12 cellular contexts compared by ENCODE assay signal in the genomic region with DNA sequence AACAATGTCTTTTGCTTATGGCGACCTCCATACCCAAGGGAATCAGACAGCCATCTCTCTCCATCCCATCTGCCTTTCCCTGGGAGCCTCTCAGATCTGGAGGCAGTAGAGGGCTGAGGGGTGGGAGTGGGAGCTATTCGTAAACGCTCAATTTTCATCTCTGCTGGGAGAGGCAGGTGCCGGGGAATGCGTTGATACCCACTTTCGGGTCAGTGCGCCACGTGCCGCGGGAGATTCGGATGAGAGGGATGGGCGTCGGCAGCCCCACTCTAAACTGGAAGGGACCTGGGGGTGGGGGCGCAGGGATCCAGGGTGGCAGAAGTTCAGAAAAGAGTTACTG. TPM values are rescaled to one million over a fixed set of nuclear protein-coding genes. Genes with fewer than 3 reads are reported as not detected.
DNase-seq lines count a peak whose midpoint lies in the region; ATAC-seq and TF ChIP-seq lines count a peak whose summit lies in the region.
"Had no signal": no experiment of that assay in that cellular context is flagged by ENCODE, and none has a peak within 500 bp of the region (broad histone marks: within the 10 kb centered on the region; RNA-seq: fewer than 3 reads in every experiment).

No MANE protein-coding gene starts in this region.

- no peak for ATAC-seq in GM19023 (IDR thresholded peaks at IDR 0.05; ENCODE audit: unreplicated experiment)
- no peak for ATAC-seq in HG02642 (IDR thresholded peaks at IDR 0.05; ENCODE audit: poor library complexity, unreplicated experiment)
- ATAC-seq in HG03457 (IDR thresholded peaks at IDR 0.05; ENCODE audit: unreplicated experiment), result no peak

- H3K27me3 ChIP-seq in fibroblast of lung (ENCODE audit: control insufficient read depth, insufficient read depth, low read length), result peaks cover 60% of the 10 kb centered on the region

- H3K36me3 Mint-ChIP-seq in progenitor cell of endocrine pancreas (ENCODE audit: insufficient read depth), result no peaks in the 10 kb centered on the region

- no peak overlapping the region for H2AFZ ChIP-seq in fibroblast of lung (ENCODE audit: low read length)

- DNase-seq in DMS79 (lab: John Stamatoyannopoulos, UW) (peak; percentile 31), DMS79 treated with DMSO at 0.1 percent for 48 hours (lab: John Stamatoyannopoulos, UW) (no peak), NCI-H1092 (lab: John Stamatoyannopoulos, UW) (peak; percentile 46), fibroblast of lung (ENCODE audit: low read depth in 2 of 2) (no peak), progenitor cell of endocrine pancreas (ENCODE audit: low spot score, unreplicated experiment) (no peak)
- DNase-seq: activated CD8-positive, alpha-beta memory T cell treated with anti-CD3 and anti-CD28 coated beads, Interleukin-2, amount 50 U/mL, for 48 hours; central memory CD4-positive, alpha-beta T cell; Peyer's patch had no signal

- H3K9me3 Mint-ChIP-seq in progenitor cell of endocrine pancreas (ENCODE audit: low read depth), result no peaks in the 10 kb centered on the region

- peak overlapping the region in 3 of 4 experiments; percentile 30 to 67 (median 36) for H3K4me3 ChIP-seq in fibroblast of lung (replicated peaks in 1 of 4; ENCODE audit: control extremely low read depth in 1 of 4, insufficient read depth in 1 of 4, low read depth in 3 of 4, low read length in 4 of 4)

- H3K27me3 Mint-ChIP-seq in progenitor cell of endocrine pancreas, result peaks cover 81% of the 10 kb centered on the region

- peak overlapping the region; percentile 51 for H3K4me2 ChIP-seq in fibroblast of lung (ENCODE audit: extremely low read depth, insufficient read depth, low read length)

- peaks cover 9% of the 10 kb centered on the region for H3K4me1 ChIP-seq in fibroblast of lung (ENCODE audit: control insufficient read depth, extremely low read depth, insufficient read depth, low read length)

- no peak overlapping the region for H3K27ac Mint-ChIP-seq in progenitor cell of endocrine pancreas

- peaks cover 7% of the 10 kb centered on the region for H3K4me1 Mint-ChIP-seq in progenitor cell of endocrine pancreas (ENCODE audit: low read depth)

- TF ChIP-seq CTCF in fibroblast of lung (conservative IDR thresholded peaks at IDR 0.05 in 1 of 2, IDR thresholded peaks at IDR 0.05 in 1 of 2; ENCODE audit: low read depth in 1 of 2, low read length in 2 of 2) (no peak), progenitor cell of endocrine pancreas (IDR thresholded peaks at IDR 0.05; ENCODE audit: unreplicated experiment) (no peak)

- H3K4me3 Mint-ChIP-seq in progenitor cell of endocrine pancreas (ENCODE audit: low read depth), result peak overlapping the region; percentile 58

- H3K9ac ChIP-seq in fibroblast of lung (ENCODE audit: insufficient read depth, low read length), result no peak overlapping the region

- no peaks in the 10 kb centered on the region for H4K20me1 ChIP-seq in fibroblast of lung (ENCODE audit: control insufficient read depth, extremely low read depth, insufficient read depth, low read length)

- H3K36me3 ChIP-seq in fibroblast of lung (ENCODE audit: control insufficient read depth, insufficient read depth, low read length), result no peaks in the 10 kb centered on the region
- H3K36me3 ChIP-seq: Peyer's patch had no signal

- no peaks in the 10 kb centered on the region for H3K9me3 ChIP-seq in fibroblast of lung (ENCODE audit: control insufficient read depth, insufficient read depth, low read depth, low read length)
- H3K9me3 ChIP-seq: Peyer's patch had no signal

- H3K79me2 ChIP-seq in fibroblast of lung (ENCODE audit: control insufficient read depth, insufficient read depth, low read length), result no peaks in the 10 kb centered on the region

- no peak overlapping the region for H3K27ac ChIP-seq in fibroblast of lung (ENCODE audit: insufficient read depth, low read length)
- H3K27ac ChIP-seq: 22Rv1 had no signal

RNA-seq across cellular contexts. Expression of a gene that starts 1.4 kb away (rescaled TPM):
- total RNA-seq in fibroblast of lung (8.5 and 15.0 TPM in 2 replicates), progenitor cell of endocrine pancreas (0.22 and 0.40 TPM in 2 replicates)
- polyA plus RNA-seq in fibroblast of lung, result 17.5 and 18.8 TPM in 2 replicates
- polyA plus RNA-seq in fibroblast of lung (2012), result 19.6 and 21.9 TPM in 2 replicates
- polyA minus RNA-seq in fibroblast of lung (ENCODE audit: low replicate concordance), result 16.6 and 17.2 TPM in 2 replicates

RNA-seq across cellular contexts. Expression of a gene that starts 21.4 kb away (rescaled TPM):
- total RNA-seq in fibroblast of lung (23.4 and 24.9 TPM in 2 replicates), progenitor cell of endocrine pancreas (1.2 TPM in 2 replicates)
- polyA plus RNA-seq in fibroblast of lung, result 14.9 and 18.2 TPM in 2 replicates
- polyA plus RNA-seq in fibroblast of lung (2012), result 22.3 and 26.8 TPM in 2 replicates
- polyA minus RNA-seq in fibroblast of lung (ENCODE audit: low replicate concordance), result 54.4 and 58.7 TPM in 2 replicates

Comparison
In these comparisons a context has a peak if more than half of its experiments do, and no peak if none do; other contexts are left out.
1. DNase-seq: peak in DMS79 (single experiment) and NCI-H1092 (single experiment); none in DMS79 treated with DMSO at 0.1 percent for 48 hours (single experiment), fibroblast of lung (0 of 2) and progenitor cell of endocrine pancreas (single experiment).
2. RNA of a gene that starts 21.4 kb away (total RNA-seq): 23.4 to 24.9 TPM in fibroblast of lung; 1.2 TPM in progenitor cell of endocrine pancreas; every median in the first group is over 10 times any median in the second.